In the genomic region with DNA sequence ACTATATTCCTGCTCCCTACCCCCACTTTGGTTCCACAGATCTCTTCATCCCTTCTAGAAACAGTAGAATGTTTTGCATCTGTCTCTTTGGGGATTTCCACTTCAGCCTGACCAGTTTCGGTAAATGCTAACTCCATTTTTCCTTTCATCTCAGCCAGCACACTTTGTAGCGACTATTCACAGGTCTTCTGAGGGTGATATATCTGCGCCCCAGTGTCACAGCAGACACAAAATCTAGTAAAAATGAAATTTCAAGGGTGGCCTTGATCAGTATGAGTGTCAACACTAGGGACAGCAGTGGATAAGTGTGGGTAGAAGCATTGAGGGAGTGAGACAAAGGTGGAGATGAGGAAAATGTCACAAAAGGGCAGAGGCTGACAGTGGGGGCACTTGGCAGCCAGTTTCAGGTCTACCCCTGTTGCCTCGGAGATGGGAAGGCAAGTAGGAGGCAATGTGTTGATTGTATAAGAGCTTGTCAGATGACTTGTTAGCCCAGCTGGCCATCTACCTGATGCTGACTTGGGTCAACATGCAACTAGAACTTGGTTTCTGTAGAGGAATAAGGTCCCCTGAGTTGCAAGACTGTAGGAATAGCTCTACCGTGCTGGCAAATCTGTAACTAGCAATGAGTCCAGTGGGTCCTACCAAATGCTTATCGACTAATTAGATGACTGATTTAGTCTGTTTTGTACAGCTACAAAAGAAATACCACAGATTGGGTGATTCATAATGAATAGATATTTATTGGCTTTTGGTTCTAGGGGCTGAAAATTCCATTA, we compare ENCODE assay signal across 10 cellular contexts.
DNase-seq lines count a peak whose midpoint lies in the region; ATAC-seq and TF ChIP-seq lines count a peak whose summit lies in the region.
"Had no signal": no experiment of that assay in that cellular context is flagged by ENCODE, and none has a peak within 500 bp of the region (broad histone marks: within the 10 kb centered on the region; RNA-seq: fewer than 3 reads in every experiment).

No MANE protein-coding gene starts in this region.

- H3K36me3 ChIP-seq in GM06990 (ENCODE audit: control insufficient read depth, insufficient read depth, low read length): no peaks in the 10 kb centered on the region
- H3K36me3 ChIP-seq: transverse colon had no signal

- peak; percentile 29 for ATAC-seq in GM21390 (IDR thresholded peaks at IDR 0.05; ENCODE audit: unreplicated experiment)
- peak; percentile 49 for ATAC-seq in HG03439 (IDR thresholded peaks at IDR 0.05; ENCODE audit: unreplicated experiment)
- ATAC-seq in activated naive CD8-positive, alpha-beta T cell treated with anti-CD3 and anti-CD28 coated beads, Interleukin-2, amount 50 U/mL, for 24 hours: peak; percentile 93

- no peaks in the 10 kb centered on the region for H3K27me3 ChIP-seq in GM06990 (replicated peaks; ENCODE audit: control insufficient read depth, insufficient read depth, low read length)
- H3K27me3 ChIP-seq: transverse colon had no signal

- H3K9me3 Mint-ChIP-seq in activated naive CD8-positive, alpha-beta T cell treated with anti-CD3 and anti-CD28 coated beads, Interleukin-2, amount 50 U/mL, for 24 hours: peaks cover 3% of the 10 kb centered on the region

- DNase-seq in GM06990 (ENCODE audit: extremely low read depth, insufficient read length) (peak; percentile 60), SKM-1 (lab: John Stamatoyannopoulos, UW; ENCODE audit: unreplicated experiment) (no peak), NCI-H2227 (lab: John Stamatoyannopoulos, UW; ENCODE audit: unreplicated experiment) (no peak), SHP77 treated with DMSO at 0.1 percent for 48 hours (lab: John Stamatoyannopoulos, UW) (no peak), NCI-H345 treated with DMSO at 0.1 percent for 48 hours (lab: John Stamatoyannopoulos, UW; ENCODE audit: unreplicated experiment) (no peak)
- peak; percentile 60 for DNase-seq in activated naive CD8-positive, alpha-beta T cell treated with anti-CD3 and anti-CD28 coated beads, Interleukin-2, amount 50 U/mL, for 24 hours
- DNase-seq: Caco-2, transverse colon had no signal

- no peak for TF ChIP-seq CTCF in GM06990 (IDR thresholded peaks at IDR 0.05; ENCODE audit: insufficient read depth, low read length, poor library complexity, severe bottlenecking)

- peak overlapping the region; percentile 96 for H3K27ac Mint-ChIP-seq in activated naive CD8-positive, alpha-beta T cell treated with anti-CD3 and anti-CD28 coated beads, Interleukin-2, amount 50 U/mL, for 24 hours

- H3K27me3 Mint-ChIP-seq in activated naive CD8-positive, alpha-beta T cell treated with anti-CD3 and anti-CD28 coated beads, Interleukin-2, amount 50 U/mL, for 24 hours: no peaks in the 10 kb centered on the region

- H3K4me1 Mint-ChIP-seq in activated naive CD8-positive, alpha-beta T cell treated with anti-CD3 and anti-CD28 coated beads, Interleukin-2, amount 50 U/mL, for 24 hours: peaks cover 72% of the 10 kb centered on the region

- H3K4me3 ChIP-seq in GM06990 (replicated peaks; ENCODE audit: low read depth, low read length): peak overlapping the region; percentile 12; the same call in 1 of the 2 replicates
- H3K4me3 ChIP-seq: transverse colon had no signal

- peak overlapping the region; percentile 69 for H3K4me3 Mint-ChIP-seq in activated naive CD8-positive, alpha-beta T cell treated with anti-CD3 and anti-CD28 coated beads, Interleukin-2, amount 50 U/mL, for 24 hours

- H3K36me3 Mint-ChIP-seq in activated naive CD8-positive, alpha-beta T cell treated with anti-CD3 and anti-CD28 coated beads, Interleukin-2, amount 50 U/mL, for 24 hours (ENCODE audit: low read depth): peaks cover 2% of the 10 kb centered on the region

Comparison
In these comparisons a context has a peak if more than half of its experiments do, and no peak if none do; other contexts are left out.
1. DNase-seq: peak in GM06990 (single experiment) and activated naive CD8-positive, alpha-beta T cell treated with anti-CD3 and anti-CD28 coated beads, Interleukin-2, amount 50 U/mL, for 24 hours (single experiment); none in SKM-1 (single experiment), NCI-H2227 (single experiment), SHP77 treated with DMSO at 0.1 percent for 48 hours (single experiment) and NCI-H345 treated with DMSO at 0.1 percent for 48 hours (single experiment).
2. ATAC-seq: peak in every context shown above with its lines; median percentile 93 in activated naive CD8-positive, alpha-beta T cell treated with anti-CD3 and anti-CD28 coated beads, Interleukin-2, amount 50 U/mL, for 24 hours; 49 in HG03439; 29 in GM21390.